8 cellular contexts compared by ENCODE assay signal in the genomic region with DNA sequence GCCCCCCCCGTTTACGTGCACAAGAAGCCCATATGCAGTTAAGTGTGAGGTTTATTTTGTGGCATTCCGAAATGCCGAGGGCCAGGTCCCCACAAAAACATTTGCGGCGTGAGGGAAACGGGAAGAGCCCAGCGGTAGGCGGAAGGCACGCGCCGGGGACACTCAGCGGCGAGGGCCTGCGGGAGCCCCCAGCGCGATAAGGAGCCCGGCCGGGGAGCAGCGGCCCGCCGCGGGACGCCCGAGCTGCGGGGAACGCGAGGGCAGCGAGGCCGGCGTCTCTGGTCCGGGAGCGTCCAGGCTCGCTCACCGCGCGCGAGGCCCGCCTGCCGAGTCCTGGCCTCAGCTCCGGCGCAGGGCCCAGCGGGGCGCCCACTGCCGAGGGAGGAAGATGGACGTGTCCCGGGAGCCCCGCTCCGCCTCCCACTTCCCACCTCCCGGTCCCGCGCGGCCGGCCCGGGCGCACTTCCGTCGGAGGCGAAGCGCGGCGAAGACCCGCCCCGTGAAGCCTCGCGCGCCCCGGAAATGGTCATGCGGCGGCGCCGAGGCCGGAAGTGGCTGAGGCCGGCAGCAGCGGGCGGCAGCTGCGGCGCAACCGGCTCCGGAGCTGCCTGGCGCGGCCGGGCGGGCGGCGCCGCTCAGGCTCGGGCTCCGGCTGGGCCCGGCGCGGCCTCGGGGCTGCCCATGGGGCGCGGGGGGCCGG. TPM values are rescaled to one million over a fixed set of nuclear protein-coding genes. Genes with fewer than 3 reads are reported as not detected.
A peak's percentile ranks its signal among the peaks of the same experiment; 100 is the strongest.
DNase-seq lines count a peak whose midpoint lies in the region; ATAC-seq, FAIRE-seq and TF ChIP-seq lines count a peak whose summit lies in the region.

A gene with protein sequence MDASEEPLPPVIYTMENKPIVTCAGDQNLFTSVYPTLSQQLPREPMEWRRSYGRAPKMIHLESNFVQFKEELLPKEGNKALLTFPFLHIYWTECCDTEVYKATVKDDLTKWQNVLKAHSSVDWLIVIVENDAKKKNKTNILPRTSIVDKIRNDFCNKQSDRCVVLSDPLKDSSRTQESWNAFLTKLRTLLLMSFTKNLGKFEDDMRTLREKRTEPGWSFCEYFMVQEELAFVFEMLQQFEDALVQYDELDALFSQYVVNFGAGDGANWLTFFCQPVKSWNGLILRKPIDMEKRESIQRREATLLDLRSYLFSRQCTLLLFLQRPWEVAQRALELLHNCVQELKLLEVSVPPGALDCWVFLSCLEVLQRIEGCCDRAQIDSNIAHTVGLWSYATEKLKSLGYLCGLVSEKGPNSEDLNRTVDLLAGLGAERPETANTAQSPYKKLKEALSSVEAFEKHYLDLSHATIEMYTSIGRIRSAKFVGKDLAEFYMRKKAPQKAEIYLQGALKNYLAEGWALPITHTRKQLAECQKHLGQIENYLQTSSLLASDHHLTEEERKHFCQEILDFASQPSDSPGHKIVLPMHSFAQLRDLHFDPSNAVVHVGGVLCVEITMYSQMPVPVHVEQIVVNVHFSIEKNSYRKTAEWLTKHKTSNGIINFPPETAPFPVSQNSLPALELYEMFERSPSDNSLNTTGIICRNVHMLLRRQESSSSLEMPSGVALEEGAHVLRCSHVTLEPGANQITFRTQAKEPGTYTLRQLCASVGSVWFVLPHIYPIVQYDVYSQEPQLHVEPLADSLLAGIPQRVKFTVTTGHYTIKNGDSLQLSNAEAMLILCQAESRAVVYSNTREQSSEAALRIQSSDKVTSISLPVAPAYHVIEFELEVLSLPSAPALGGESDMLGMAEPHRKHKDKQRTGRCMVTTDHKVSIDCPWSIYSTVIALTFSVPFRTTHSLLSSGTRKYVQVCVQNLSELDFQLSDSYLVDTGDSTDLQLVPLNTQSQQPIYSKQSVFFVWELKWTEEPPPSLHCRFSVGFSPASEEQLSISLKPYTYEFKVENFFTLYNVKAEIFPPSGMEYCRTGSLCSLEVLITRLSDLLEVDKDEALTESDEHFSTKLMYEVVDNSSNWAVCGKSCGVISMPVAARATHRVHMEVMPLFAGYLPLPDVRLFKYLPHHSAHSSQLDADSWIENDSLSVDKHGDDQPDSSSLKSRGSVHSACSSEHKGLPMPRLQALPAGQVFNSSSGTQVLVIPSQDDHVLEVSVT (plus strand): TSS at position 536 of the 700 bp plus-strand sequence. CDS start 185 bp downstream, outside the sequence.

- no peak for FAIRE-seq in kidney (lab: Jason Lieb, UNC)

- H3K9me3 ChIP-seq in kidney (ENCODE audit: control insufficient read depth in 1 of 2, low read length in 2 of 2) = no peaks in the 10 kb centered on the region

- peaks cover 38% of the 10 kb centered on the region for H3K4me1 ChIP-seq in ACC112 (ENCODE audit: control insufficient read depth, insufficient read depth, low read length, unreplicated experiment)
- H3K4me1 ChIP-seq in kidney (ENCODE audit: control insufficient read depth in 1 of 2, insufficient read depth in 1 of 2, low read depth in 1 of 2, low read length in 2 of 2) = peaks cover 2 to 6% of the 10 kb centered on the region in 2 donors

- peak; percentile 88 for TF ChIP-seq POLR2A in GM18526 (IDR thresholded peaks at IDR 0.05; ENCODE audit: extremely low read depth, insufficient read length)

- intact Hi-C loops in kidney (cut with DNase I) = no loop called here

- H3K27me3 ChIP-seq in ACC112 (ENCODE audit: insufficient read depth, low read length) = no peaks in the 10 kb centered on the region

- TF ChIP-seq CTCF in kidney (IDR thresholded peaks at IDR 0.05; ENCODE audit: borderline replicate concordance, extremely low read depth, insufficient read depth) = no peak

- H3K36me3 ChIP-seq in ACC112 (ENCODE audit: insufficient read depth, low read length) (no peaks in the 10 kb centered on the region), kidney (ENCODE audit: control insufficient read depth in 1 of 2, insufficient read depth in 2 of 2, low read length in 2 of 2) (no peaks in the 10 kb centered on the region)

- peak within 1 kb of the TSS; percentile 76 for H2AFZ ChIP-seq in ACC112 (ENCODE audit: low read length, unreplicated experiment)

- peaks cover 59% of the 10 kb centered on the region for H3K79me2 ChIP-seq in ACC112 (ENCODE audit: control insufficient read depth, insufficient read depth, low read length, unreplicated experiment)

- H3K9ac ChIP-seq in kidney (ENCODE audit: low read length in 2 of 2) = peak within 1 kb of the TSS; percentile 67 to 69

- H3K27ac ChIP-seq in ACC112 (ENCODE audit: low read depth, low read length) (peak within 1 kb of the TSS; percentile 70), kidney (ENCODE audit: low read depth in 2 of 2, low read length in 2 of 2) (peak within 1 kb of the TSS; percentile 89 to 91)

- H3K4me3 ChIP-seq in ACC112 (ENCODE audit: low read depth, low read length) (peak within 1 kb of the TSS; percentile 97), kidney (ENCODE audit: low read length in 2 of 2) (peak within 1 kb of the TSS; percentile 56 to 74)

- DNase-seq in NCI-H345 treated with DMSO at 0.1 percent for 48 hours (lab: John Stamatoyannopoulos, UW; ENCODE audit: unreplicated experiment) (peak; percentile 73), cerebellar cortex (ENCODE audit: low spot score) (peak; percentile 74), kidney (peak; percentile 94)
- DNase-seq in activated CD4-positive, CD25-positive, alpha-beta regulatory T cell treated with anti-CD3 and anti-CD28 coated beads, Interleukin-2, amount 50 U/mL, for 72 hours = peak; percentile 84
- DNase-seq in stimulated activated CD4-positive, alpha-beta T cell treated with anti-CD3 and anti-CD28 coated beads, Interleukin-12 subunit alpha, Interleukin-12 subunit beta, amount 100 ng/mL, for 48 hours (ENCODE audit: low read depth in 2 of 3, low spot score in 1 of 3) = peak; percentile 68 to 83 (median 70)

- ATAC-seq in HG03066 (IDR thresholded peaks at IDR 0.05; ENCODE audit: low read depth, unreplicated experiment) = peak; percentile 56

RNA-seq across cellular contexts. Expression of the gene that starts here (rescaled TPM):
- 48.5 TPM for total RNA-seq in kidney
- 8.8 TPM for polyA plus RNA-seq in kidney (ENCODE audit: insufficient read depth, low read depth, low replicate concordance)

Comparison
In these comparisons a context has a peak if more than half of its experiments do, and no peak if none do; other contexts are left out.
1. Peak in every context shown above with its lines: DNase-seq, ATAC-seq, H3K4me3 ChIP-seq and H3K27ac ChIP-seq.